ENCODE assay signal across 8 cellular contexts in genomic region chr19:18251587-18252369, GRCh38. TPM values are rescaled to one million over a fixed set of nuclear protein-coding genes. Genes with fewer than 3 reads are reported as not detected.
DNase-seq lines count a peak whose midpoint lies in the region.

No MANE protein-coding gene starts in this region.

- H3K9me3 ChIP-seq in GM23248 (ENCODE audit: low read depth) = no peaks in the 10 kb centered on the region

- H3K79me2 ChIP-seq in GM23248 (ENCODE audit: insufficient read depth) = no peaks in the 10 kb centered on the region

- no peaks in the 10 kb centered on the region for H3K36me3 Mint-ChIP-seq in activated CD4-positive, alpha-beta T cell treated with anti-CD3 and anti-CD28 coated beads, Interleukin-2, amount 10 ng/mL, durations not matched to agents 7 days and 5 days (ENCODE audit: low read depth)

- no peak overlapping the region for H3K4me3 Mint-ChIP-seq in activated CD4-positive, alpha-beta T cell treated with anti-CD3 and anti-CD28 coated beads, Interleukin-2, amount 10 ng/mL, durations not matched to agents 7 days and 5 days

- no peaks in the 10 kb centered on the region for H3K36me3 ChIP-seq in GM23248 (ENCODE audit: low read depth)

- no peaks in the 10 kb centered on the region for H3K27me3 ChIP-seq in GM23248 (replicated peaks; ENCODE audit: insufficient read depth)

- peaks cover 2% of the 10 kb centered on the region for H3K4me1 Mint-ChIP-seq in activated CD4-positive, alpha-beta T cell treated with anti-CD3 and anti-CD28 coated beads, Interleukin-2, amount 10 ng/mL, durations not matched to agents 7 days and 5 days

- peaks cover 24% of the 10 kb centered on the region for H3K27me3 Mint-ChIP-seq in activated CD4-positive, alpha-beta T cell treated with anti-CD3 and anti-CD28 coated beads, Interleukin-2, amount 10 ng/mL, durations not matched to agents 7 days and 5 days

- in situ Hi-C loops in GM23248 (cut with MboI) = no loop called here

- no peak overlapping the region for H2AFZ ChIP-seq in GM23248

- no peaks in the 10 kb centered on the region for H4K20me1 ChIP-seq in GM23248 (ENCODE audit: insufficient read depth)

- no peak overlapping the region for H3K4me3 ChIP-seq in GM23248

- CTCF ChIA-PET in activated CD4-positive, alpha-beta T cell treated with anti-CD3 and anti-CD28 coated beads, Interleukin-2, amount 10 ng/mL, durations not matched to agents 7 days and 5 days (lab: Charles Lee) = interaction anchor here (0.6 to 4.4 kb wide), 32 partner anchors 9 to 319 kb away, joined by 3 to 21 read pairs (median 4); partner anchors contain the start of genes CCDC124, IQCN, JUND and MPV17L2

- no peak overlapping the region for H3K27ac ChIP-seq in GM23248

- 15 to 20% methylated on average over 19 to 23 of the region's 23 CpGs for WGBS in GM23248 (ENCODE audit: low coverage in 1 of 2, low lambda C conversion rate in 2 of 2, missing lambda C conversion rate in 2 of 2), 2 experiments

- no peaks in the 10 kb centered on the region for H3K9me3 Mint-ChIP-seq in activated CD4-positive, alpha-beta T cell treated with anti-CD3 and anti-CD28 coated beads, Interleukin-2, amount 10 ng/mL, durations not matched to agents 7 days and 5 days

- peaks cover 5% of the 10 kb centered on the region; the same call in 1 of the 2 replicates for H3K4me1 ChIP-seq in GM23248 (ENCODE audit: insufficient read depth)

- no peak overlapping the region for H3K9ac ChIP-seq in GM23248

- H3K4me2 ChIP-seq in GM23248 (ENCODE audit: unreplicated experiment) = no peak overlapping the region

- no peak overlapping the region for H3K27ac Mint-ChIP-seq in activated CD4-positive, alpha-beta T cell treated with anti-CD3 and anti-CD28 coated beads, Interleukin-2, amount 10 ng/mL, durations not matched to agents 7 days and 5 days

- H3K9me2 ChIP-seq in GM23248 (ENCODE audit: insufficient read depth) = no peaks in the 10 kb centered on the region

- POLR2A ChIA-PET in activated CD4-positive, alpha-beta T cell treated with anti-CD3 and anti-CD28 coated beads, Interleukin-2, amount 10 ng/mL, durations not matched to agents 7 days and 5 days (lab: Charles Lee) = no interaction called here

- DNase-seq in AG08395 (ENCODE audit: low spot score) = peak; percentile 81
- DNase-seq in GM23248 = peak; percentile 78
- peak; percentile 78 to 80 for DNase-seq in NCI-H446 (lab: John Stamatoyannopoulos, UW)
- DNase-seq in activated CD4-positive, alpha-beta T cell treated with anti-CD3 and anti-CD28 coated beads, Interleukin-2, amount 10 ng/mL, durations not matched to agents 7 days and 5 days = peak; percentile 80
- DNase-seq in dermis microvascular lymphatic vessel endothelial cell (ENCODE audit: low read depth in 2 of 2) = peak; percentile 39 to 70
- DNase-seq in lung microvascular endothelial cell (ENCODE audit: low read depth in 2 of 2) = peak; percentile 66 to 78
- DNase-seq in stimulated activated CD8-positive, alpha-beta memory T cell treated with anti-CD3 and anti-CD28 coated beads, Interleukin-15, amount 100 ng/mL, for 24 hours (ENCODE audit: low read depth) = peak; percentile 72
- DNase-seq in cerebellar nuclear complex (lab: John Stamatoyannopoulos, UW) = no peak

- H3F3A ChIP-seq in GM23248 (ENCODE audit: insufficient read depth) = no peaks in the 10 kb centered on the region

RNA-seq across cellular contexts. Expression of gene IQCN, which starts 22.5 kb away (rescaled TPM):
- 0.11 and 0.25 TPM in 2 replicates for total RNA-seq in GM23248 (2014; rRNA removed; shearing (Covaris generic))
- polyA plus RNA-seq in GM23248 (2016; fragmentation: Nextera tagmentation; extraction: Ambion mirVana) = 0.16 and 0.33 TPM in 2 replicates
- total RNA-seq in activated CD4-positive, alpha-beta T cell treated with anti-CD3 and anti-CD28 coated beads, Interleukin-2, amount 10 ng/mL, durations not matched to agents 7 days and 5 days = 1 to 10 TPM; 6.3 to 7.2 TPM
- total RNA-seq in dermis microvascular lymphatic vessel endothelial cell (0.13 and 0.25 TPM in 2 replicates), lung microvascular endothelial cell (under 0.01 TPM in 2 replicates)

RNA-seq across cellular contexts. Expression of gene PDE4C, which starts 25.5 kb away (rescaled TPM):
- under 0.01 and 0.22 TPM in 2 replicates for total RNA-seq in GM23248 (2014; rRNA removed; shearing (Covaris generic))
- 0.40 and 1.0 TPM in 2 replicates for polyA plus RNA-seq in GM23248 (2016; fragmentation: Nextera tagmentation; extraction: Ambion mirVana)
- under 1 TPM in 1 of 2 experiments, not detected in 1; 0.15 TPM for total RNA-seq in activated CD4-positive, alpha-beta T cell treated with anti-CD3 and anti-CD28 coated beads, Interleukin-2, amount 10 ng/mL, durations not matched to agents 7 days and 5 days
- total RNA-seq in dermis microvascular lymphatic vessel endothelial cell (under 0.01 and 0.13 TPM in 2 replicates), lung microvascular endothelial cell (under 0.01 TPM in 2 replicates)

RNA-seq across cellular contexts. Expression of gene JUND, which starts 29.6 kb away (rescaled TPM):
- total RNA-seq in GM23248 (2014; rRNA removed; shearing (Covaris generic)) = 123 and 172 TPM in 2 replicates
- 15.3 and 17.9 TPM in 2 replicates for polyA plus RNA-seq in GM23248 (2016; fragmentation: Nextera tagmentation; extraction: Ambion mirVana)
- total RNA-seq in activated CD4-positive, alpha-beta T cell treated with anti-CD3 and anti-CD28 coated beads, Interleukin-2, amount 10 ng/mL, durations not matched to agents 7 days and 5 days = 100 to 1,000 TPM; 343 to 347 TPM
- 68.3 and 137 TPM in 2 replicates for total RNA-seq in dermis microvascular lymphatic vessel endothelial cell
- 55.4 and 117 TPM in 2 replicates for total RNA-seq in lung microvascular endothelial cell

RNA-seq across cellular contexts. Expression of gene RAB3A, which starts 47.9 kb away (rescaled TPM):
- 1.4 and 1.8 TPM in 2 replicates for total RNA-seq in GM23248 (2014; rRNA removed; shearing (Covaris generic))
- 1.9 and 2.0 TPM in 2 replicates for polyA plus RNA-seq in GM23248 (2016; fragmentation: Nextera tagmentation; extraction: Ambion mirVana)
- total RNA-seq in activated CD4-positive, alpha-beta T cell treated with anti-CD3 and anti-CD28 coated beads, Interleukin-2, amount 10 ng/mL, durations not matched to agents 7 days and 5 days = 1 to 10 TPM; 4.0 to 5.2 TPM
- total RNA-seq in dermis microvascular lymphatic vessel endothelial cell (0.39 and 0.76 TPM in 2 replicates), lung microvascular endothelial cell (0.22 and 0.40 TPM in 2 replicates)

RNA-seq across cellular contexts. Expression of gene MPV17L2, which starts 58.8 kb away (rescaled TPM):
- 43.2 and 69.4 TPM in 2 replicates for total RNA-seq in GM23248 (2014; rRNA removed; shearing (Covaris generic))
- 21.0 and 22.4 TPM in 2 replicates for polyA plus RNA-seq in GM23248 (2016; fragmentation: Nextera tagmentation; extraction: Ambion mirVana)
- total RNA-seq in activated CD4-positive, alpha-beta T cell treated with anti-CD3 and anti-CD28 coated beads, Interleukin-2, amount 10 ng/mL, durations not matched to agents 7 days and 5 days = 1 to 10 TPM; 6.1 to 6.5 TPM
- 7.2 and 10.0 TPM in 2 replicates for total RNA-seq in dermis microvascular lymphatic vessel endothelial cell
- total RNA-seq in lung microvascular endothelial cell = 6.3 and 8.1 TPM in 2 replicates

Comparison
In these comparisons a context has a peak if more than half of its experiments do, and no peak if none do; other contexts are left out.
1. DNase-seq: peak in AG08395 (single experiment), GM23248 (single experiment), NCI-H446 (2 of 2), activated CD4-positive, alpha-beta T cell treated with anti-CD3 and anti-CD28 coated beads, Interleukin-2, amount 10 ng/mL, durations not matched to agents 7 days and 5 days (single experiment), dermis microvascular lymphatic vessel endothelial cell (2 of 2), lung microvascular endothelial cell (2 of 2) and stimulated activated CD8-positive, alpha-beta memory T cell treated with anti-CD3 and anti-CD28 coated beads, Interleukin-15, amount 100 ng/mL, for 24 hours (single experiment); none in cerebellar nuclear complex (0 of 2).